Comparison of ENCODE assay signal across 19 cellular contexts in genomic region chr2:85759257-85759613, GRCh38. TPM values are rescaled to one million over a fixed set of nuclear protein-coding genes. Genes with fewer than 3 reads are reported as not detected.
"Had no signal": no experiment of that assay in that cellular context is flagged by ENCODE, and none has a peak within 500 bp of the region (broad histone marks: within the 10 kb centered on the region; RNA-seq: fewer than 3 reads in every experiment).

No MANE protein-coding gene starts in this region.

- DNase-seq: activated CD4-positive, alpha-beta T cell treated with anti-CD3 and anti-CD28 coated beads, Interleukin-2, amount 50 U/mL, for 4 hours; activated effector memory CD4-positive, alpha-beta T cell treated with anti-CD3 and anti-CD28 coated beads, Interleukin-2, amount 50 U/mL, for 16 hours; activated naive CD4-positive, alpha-beta T cell treated with anti-CD3 and anti-CD28 coated beads, Interleukin-2, amount 50 U/mL, for 16 hours; activated T-cell treated with anti-CD3 and anti-CD28 coated beads, Interleukin-2, amount 50 U/mL, for 72 hours; effector CD8-positive, alpha-beta T cell; esophagus squamous epithelium; mammary epithelial cell; nephron progenitor cell; stimulated activated CD4-positive, alpha-beta T cell treated with anti-CD3 and anti-CD28 coated beads, Interleukin-4, amount 100 ng/mL, for 24 hours had no signal

- H3K27ac ChIP-seq: hepatocyte, right atrium auricular region had no signal

- H3K27me3 ChIP-seq: right atrium auricular region had no signal

- ATAC-seq: activated T-cell treated with anti-CD3 and anti-CD28 coated beads, Interleukin-2, amount 50 U/mL, for 72 hours; stimulated activated effector memory CD8-positive, alpha-beta T cell treated with anti-CD3 and anti-CD28 coated beads, Interleukin-12 subunit alpha, Interleukin-12 subunit beta, amount 100 ng/mL, for 72 hours had no signal

- H3K4me3 ChIP-seq: hepatocyte, smooth muscle cell had no signal

- FAIRE-seq: astrocyte, bronchial epithelial cell, endothelial cell of umbilical vein, islet of Langerhans had no signal

- H3K4me2 ChIP-seq: hepatocyte, smooth muscle cell had no signal

- H3K9me3 ChIP-seq: esophagus squamous epithelium, right atrium auricular region, upper lobe of left lung had no signal

RNA-seq across cellular contexts. Expression of gene ATOH8, which starts 5.4 kb away (rescaled TPM):
- total RNA-seq: activated CD8-positive, alpha-beta memory T cell treated with anti-CD3 and anti-CD28 coated beads for 36 hours; activated T-cell treated with anti-CD3 and anti-CD28 coated beads, Interleukin-2, amount 50 U/mL, for 72 hours; mammary epithelial cell had no signal
- polyA plus RNA-seq: mammary epithelial cell had no signal
